Comparison of ENCODE assay signal across 21 cellular contexts in genomic region chr10:1550291-1550595, GRCh38.
"Had no signal": no experiment of that assay in that cellular context is flagged by ENCODE, and none has a peak within 500 bp of the region (broad histone marks: within the 10 kb centered on the region; RNA-seq: fewer than 3 reads in every experiment).

No MANE protein-coding gene starts in this region.

- H3K27me3 Mint-ChIP-seq: activated naive CD4-positive, alpha-beta T cell treated with anti-CD3 and anti-CD28 coated beads, Interleukin-2, amount 50 U/mL, for 24 hours had no signal

- H3K9me3 ChIP-seq: body of pancreas, colonic mucosa, esophagus muscularis mucosa, neutrophil, right atrium auricular region, transverse colon had no signal

- H3K27me3 ChIP-seq: body of pancreas, colonic mucosa, neutrophil, right atrium auricular region, transverse colon had no signal

- H3K4me3 ChIP-seq: body of pancreas, colonic mucosa, esophagus muscularis mucosa, right atrium auricular region, skin epidermis, transverse colon had no signal

- H3K4me3 Mint-ChIP-seq: activated naive CD4-positive, alpha-beta T cell treated with anti-CD3 and anti-CD28 coated beads, Interleukin-2, amount 50 U/mL, for 24 hours; naive thymus-derived CD8-positive, alpha-beta T cell had no signal

- H3K4me1 ChIP-seq: body of pancreas, colonic mucosa, esophagus muscularis mucosa, right atrium auricular region, transverse colon had no signal

- H3K27ac Mint-ChIP-seq: activated naive CD4-positive, alpha-beta T cell treated with anti-CD3 and anti-CD28 coated beads, Interleukin-2, amount 50 U/mL, for 24 hours; activated T-helper 2 cell treated with anti-CD3 and anti-CD28 coated beads, Interferon-gamma antibody, Interleukin-2, Interleukin-4, amounts not matched to agents 10 μg/mL and 5 μg/mL and 100 μg/mL, durations not matched to agents 14 hours and 24 hours and 36 hours; naive thymus-derived CD8-positive, alpha-beta T cell had no signal

- H3K36me3 Mint-ChIP-seq: activated naive CD4-positive, alpha-beta T cell treated with anti-CD3 and anti-CD28 coated beads, Interleukin-2, amount 50 U/mL, for 24 hours; naive thymus-derived CD8-positive, alpha-beta T cell had no signal

- DNase-seq: activated CD4-positive, alpha-beta T cell treated with anti-CD3 and anti-CD28 coated beads, Interleukin-2, amount 50 U/mL, for 1 hour; activated CD4-positive, CD25-positive, alpha-beta regulatory T cell; activated T-cell treated with anti-CD3 and anti-CD28 coated beads for 4 hours; amniotic stem cell; body of pancreas; caudate nucleus; colonic mucosa; hypothalamus; kidney glomerular epithelial cell; mesenchymal stem cell; stimulated activated CD4-positive, alpha-beta T cell treated with anti-CD3 and anti-CD28 coated beads, Interleukin-4, amount 100 ng/mL, for 4 hours; stimulated activated CD8-positive, alpha-beta memory T cell treated with anti-CD3 and anti-CD28 coated beads, Interleukin-4, amount 100 ng/mL, for 48 hours; stimulated activated naive CD4-positive, alpha-beta T cell treated with Interleukin-2 at 50 U/mL for 16 hours; transverse colon had no signal

- H3K36me3 ChIP-seq: colonic mucosa, esophagus muscularis mucosa, neutrophil, right atrium auricular region, transverse colon had no signal

- H3K27ac ChIP-seq: body of pancreas, colonic mucosa, esophagus muscularis mucosa, neutrophil, right atrium auricular region, skin epidermis, transverse colon had no signal

- H3K9me3 Mint-ChIP-seq: activated naive CD4-positive, alpha-beta T cell treated with anti-CD3 and anti-CD28 coated beads, Interleukin-2, amount 50 U/mL, for 24 hours; activated T-helper 2 cell treated with anti-CD3 and anti-CD28 coated beads, Interferon-gamma antibody, Interleukin-2, Interleukin-4, amounts not matched to agents 10 μg/mL and 5 μg/mL and 100 μg/mL, durations not matched to agents 14 hours and 24 hours and 36 hours had no signal

- H3K4me1 Mint-ChIP-seq: activated naive CD4-positive, alpha-beta T cell treated with anti-CD3 and anti-CD28 coated beads, Interleukin-2, amount 50 U/mL, for 24 hours had no signal
